1 cellular context compared by ENCODE assay signal in the genomic region with DNA sequence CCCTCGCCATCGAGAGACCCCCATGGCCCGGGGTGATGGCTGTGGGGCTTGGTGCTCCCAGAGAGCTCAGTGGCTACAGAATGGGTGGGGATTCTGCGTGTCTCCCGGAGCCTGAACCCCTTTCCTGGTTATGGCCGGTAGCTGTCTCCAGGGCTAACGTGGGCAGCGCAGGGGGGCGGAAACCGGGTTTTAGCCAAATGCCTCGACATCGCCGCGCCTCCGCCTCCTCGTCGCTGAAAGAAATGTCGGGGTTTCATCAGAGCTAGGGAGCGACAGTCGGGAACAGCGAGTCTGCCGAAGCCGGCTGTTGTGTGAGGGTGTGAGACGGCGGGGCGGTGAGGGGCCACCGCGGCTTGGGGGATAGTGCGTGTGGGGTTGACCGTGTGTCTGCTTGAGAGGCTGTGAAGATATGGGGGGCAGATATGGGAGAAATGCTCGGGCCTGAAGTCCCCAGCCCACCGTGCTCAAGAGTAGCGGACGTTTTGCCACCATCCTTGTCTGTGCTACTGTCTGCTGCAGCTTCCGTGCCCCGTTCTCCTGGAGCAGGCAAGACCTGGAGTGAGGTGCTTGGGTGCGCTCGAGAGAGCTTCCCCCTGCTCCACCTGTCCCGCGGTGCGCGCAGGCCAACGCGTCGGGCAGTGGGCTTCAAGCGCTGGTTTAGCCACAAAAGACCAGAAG.
A peak's percentile ranks its signal among the peaks of the same experiment; 100 is the strongest.
TF ChIP-seq lines count a peak whose summit lies in the region.

No MANE protein-coding gene starts in this region.

TF ChIP-seq in H1, 55 proteins besides CTCF, POLR2A, EP300 and RAD21:
- TF ChIP-seq RBBP5 (IDR thresholded peaks at IDR 0.05; ENCODE audit: borderline replicate concordance, low read depth, low read length) (peak; percentile 17; the same call in 1 of the 2 replicates), SUZ12 (IDR thresholded peaks at IDR 0.05; ENCODE audit: low read length) (peak; percentile 93), SRF (IDR thresholded peaks at IDR 0.05; ENCODE audit: low read depth, low read length) (no peak), KDM4A (IDR thresholded peaks at IDR 0.05; ENCODE audit: low read depth, low read length, severe bottlenecking) (peak; percentile 31), POU5F1 (IDR thresholded peaks at IDR 0.05; ENCODE audit: low read depth, low read length) (no peak), EZH2 (IDR thresholded peaks at IDR 0.05; ENCODE audit: low read depth, low read length, severe bottlenecking) (peak; percentile 91), TAF7 (optimal IDR thresholded peaks at IDR 0.05; ENCODE audit: borderline replicate concordance, low read depth, low read length) (peak; percentile 24)
- TF ChIP-seq, protein P1, sequence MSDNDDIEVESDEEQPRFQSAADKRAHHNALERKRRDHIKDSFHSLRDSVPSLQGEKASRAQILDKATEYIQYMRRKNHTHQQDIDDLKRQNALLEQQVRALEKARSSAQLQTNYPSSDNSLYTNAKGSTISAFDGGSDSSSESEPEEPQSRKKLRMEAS (IDR thresholded peaks at IDR 0.05), result 0 out of 2 replicates have a peak, but pooled peaks have one; percentile 12
